In the genomic region with DNA sequence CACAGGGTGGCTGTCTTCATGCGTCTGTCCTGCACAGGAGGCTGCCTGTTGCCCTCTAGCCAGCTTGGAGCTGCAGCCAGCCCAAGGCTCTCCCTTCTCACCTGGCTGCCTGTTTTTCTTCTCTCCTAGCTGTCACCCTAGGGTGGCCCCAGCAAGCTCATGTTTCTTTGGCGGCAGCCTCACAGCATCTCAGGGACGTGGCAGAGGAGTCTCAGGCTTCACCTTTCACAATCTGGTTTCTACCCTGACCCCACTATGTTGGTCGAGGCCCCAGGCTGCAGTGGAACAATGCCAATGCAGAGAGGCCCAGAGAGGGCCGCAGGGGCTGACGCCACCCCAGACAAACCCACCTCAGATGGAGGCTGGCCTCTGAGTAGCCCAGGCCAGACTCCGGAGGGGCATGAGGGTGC, we compare ENCODE assay signal across 16 cellular contexts. TPM values are rescaled to one million over a fixed set of nuclear protein-coding genes. Genes with fewer than 3 reads are reported as not detected.
"Had no signal": no experiment of that assay in that cellular context is flagged by ENCODE, and none has a peak within 500 bp of the region (broad histone marks: within the 10 kb centered on the region; RNA-seq: fewer than 3 reads in every experiment).

No MANE protein-coding gene starts in this region.

- H3K9me3 ChIP-seq: tibial nerve had no signal

- DNase-seq: activated CD4-positive, alpha-beta T cell treated with anti-CD3 and anti-CD28 coated beads, Interleukin-2, amount 10 ng/mL, durations not matched to agents 7 days and 5 days; activated CD8-positive, alpha-beta memory T cell treated with anti-CD3 and anti-CD28 coated beads, Interleukin-2, amount 50 U/mL, for 48 hours; activated naive CD8-positive, alpha-beta T cell treated with anti-CD3 and anti-CD28 coated beads for 36 hours; activated T-cell treated with anti-CD3 and anti-CD28 coated beads, Interleukin-2, amount 50 U/mL, for 72 hours; anterior cingulate cortex; cerebellar nuclear complex; effector memory CD4-positive, alpha-beta T cell; foreskin keratinocyte; immature natural killer cell; naive B cell; stimulated activated CD4-positive, alpha-beta T cell treated with anti-CD3 and anti-CD28 coated beads, Interleukin-15, amount 100 ng/mL, for 24 hours; stimulated activated CD4-positive, alpha-beta T cell treated with anti-CD3 and anti-CD28 coated beads, Interleukin-4, amount 100 ng/mL, for 1 hour; stimulated activated naive B cell treated with anti-CD40 and anti-IgM and Interleukin-4, amounts not matched to agents 10 μg/mL and 1 μg/mL and 100 μg/mL, for 72 hours had no signal

- H3K36me3 ChIP-seq: tibial nerve had no signal

- ATAC-seq: activated T-cell treated with anti-CD3 and anti-CD28 coated beads, Interleukin-2, amount 50 U/mL, for 72 hours; foreskin keratinocyte; stimulated activated naive B cell treated with anti-CD40 and anti-IgM and Interleukin-4, amounts not matched to agents 10 μg/mL and 1 μg/mL and 100 μg/mL, for 72 hours had no signal

- H3K27ac ChIP-seq: foreskin keratinocyte, parathyroid adenoma, tibial nerve had no signal

- H3K4me3 ChIP-seq: lung, tibial nerve had no signal

- H3K4me1 ChIP-seq: foreskin keratinocyte, parathyroid adenoma had no signal

RNA-seq across cellular contexts. Expression of a gene that starts 2.5 kb away (rescaled TPM):
- total RNA-seq: activated naive CD8-positive, alpha-beta T cell treated with anti-CD3 and anti-CD28 coated beads for 36 hours; foreskin keratinocyte had no signal
